ENCODE assay signal across 1 cellular context in the genomic region with DNA sequence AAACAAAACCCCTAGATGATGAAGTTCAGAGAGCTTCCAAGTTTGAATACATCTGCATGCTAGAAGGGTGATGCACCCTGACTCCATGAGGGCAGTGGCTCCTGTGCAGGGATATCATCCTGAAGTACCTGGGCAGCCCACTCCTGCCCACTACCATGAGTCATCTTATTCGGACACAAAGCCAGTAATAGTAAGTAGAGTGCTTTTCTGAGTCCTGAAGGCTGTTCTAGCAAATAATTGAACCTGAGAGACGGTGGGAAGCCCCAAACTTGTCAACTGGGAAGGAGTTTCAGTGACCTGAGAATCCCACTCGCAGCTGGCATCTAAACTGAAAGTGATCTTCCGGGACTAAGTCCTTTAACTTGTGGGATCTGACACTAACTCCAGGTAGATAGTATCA.
A peak's percentile ranks its signal among the peaks of the same experiment; 100 is the strongest.
TF ChIP-seq lines count a peak whose summit lies in the region.

No MANE protein-coding gene starts in this region.

TF ChIP-seq in HepG2, 621 proteins besides CTCF, POLR2A, EP300 and RAD21 (continued from another document and continues in another):
- TF ChIP-seq, protein P1, sequence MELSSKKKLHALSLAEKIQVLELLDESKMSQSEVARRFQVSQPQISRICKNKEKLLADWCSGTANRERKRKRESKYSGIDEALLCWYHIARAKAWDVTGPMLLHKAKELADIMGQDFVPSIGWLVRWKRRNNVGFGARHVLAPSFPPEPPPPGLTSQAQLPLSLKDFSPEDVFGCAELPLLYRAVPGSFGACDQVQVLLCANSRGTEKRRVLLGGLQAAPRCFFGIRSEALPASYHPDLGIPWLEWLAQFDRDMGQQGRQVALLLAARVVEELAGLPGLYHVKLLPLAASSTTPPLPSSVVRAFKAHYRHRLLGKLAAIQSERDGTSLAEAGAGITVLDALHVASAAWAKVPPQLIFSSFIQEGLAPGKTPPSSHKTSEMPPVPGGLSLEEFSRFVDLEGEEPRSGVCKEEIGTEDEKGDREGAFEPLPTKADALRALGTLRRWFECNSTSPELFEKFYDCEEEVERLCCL (CRISPR knock-in tag; IDR thresholded peaks at IDR 0.05; ENCODE audit: borderline replicate concordance), result no peak
- TF ChIP-seq ZBTB1 (CRISPR knock-in tag; IDR thresholded peaks at IDR 0.05; ENCODE audit: borderline replicate concordance), result no peak
- TF ChIP-seq ZSCAN22 (CRISPR knock-in tag; IDR thresholded peaks at IDR 0.05), result no peak
- TF ChIP-seq, protein P2, sequence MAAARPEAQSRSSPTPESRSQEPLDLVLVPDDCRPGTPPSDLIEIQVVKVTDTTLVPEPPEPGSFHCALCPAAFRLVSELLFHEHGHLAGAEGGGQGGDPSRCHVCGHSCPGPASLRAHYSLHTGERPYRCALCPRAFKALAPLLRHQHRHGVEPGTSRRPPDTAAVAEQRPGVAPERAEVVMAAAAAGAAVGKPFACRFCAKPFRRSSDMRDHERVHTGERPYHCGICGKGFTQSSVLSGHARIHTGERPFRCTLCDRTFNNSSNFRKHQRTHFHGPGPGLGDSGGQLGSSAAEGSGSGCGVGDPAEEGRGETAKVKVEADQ (CRISPR knock-in tag; IDR thresholded peaks at IDR 0.05; ENCODE audit: borderline replicate concordance), result no peak
- TF ChIP-seq SIN3A (IDR thresholded peaks at IDR 0.05; ENCODE audit: borderline replicate concordance, low read depth, low read length), result 0 out of 2 replicates have a peak, but pooled peaks have one; percentile 20
- TF ChIP-seq, protein P3, sequence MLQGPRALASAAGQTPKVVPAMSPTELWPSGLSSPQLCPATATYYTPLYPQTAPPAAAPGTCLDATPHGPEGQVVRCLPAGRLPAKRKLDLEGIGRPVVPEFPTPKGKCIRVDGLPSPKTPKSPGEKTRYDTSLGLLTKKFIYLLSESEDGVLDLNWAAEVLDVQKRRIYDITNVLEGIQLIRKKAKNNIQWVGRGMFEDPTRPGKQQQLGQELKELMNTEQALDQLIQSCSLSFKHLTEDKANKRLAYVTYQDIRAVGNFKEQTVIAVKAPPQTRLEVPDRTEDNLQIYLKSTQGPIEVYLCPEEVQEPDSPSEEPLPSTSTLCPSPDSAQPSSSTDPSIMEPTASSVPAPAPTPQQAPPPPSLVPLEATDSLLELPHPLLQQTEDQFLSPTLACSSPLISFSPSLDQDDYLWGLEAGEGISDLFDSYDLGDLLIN (CRISPR knock-in tag; IDR thresholded peaks at IDR 0.05; ENCODE audit: borderline replicate concordance), result no peak
- no peak for TF ChIP-seq NFKBIZ (CRISPR knock-in tag; IDR thresholded peaks at IDR 0.05)
- TF ChIP-seq ZNF547 (CRISPR knock-in tag; IDR thresholded peaks at IDR 0.05), result 0 out of 2 replicates have a peak, but pooled peaks have one; percentile 12
- TF ChIP-seq EED (CRISPR knock-in tag; IDR thresholded peaks at IDR 0.05), result no peak
- TF ChIP-seq EHMT2 (IDR thresholded peaks at IDR 0.05; ENCODE audit: borderline replicate concordance, low read depth, low read length), result 0 out of 2 replicates have a peak, but pooled peaks have one; percentile 15
- TF ChIP-seq, protein P4, sequence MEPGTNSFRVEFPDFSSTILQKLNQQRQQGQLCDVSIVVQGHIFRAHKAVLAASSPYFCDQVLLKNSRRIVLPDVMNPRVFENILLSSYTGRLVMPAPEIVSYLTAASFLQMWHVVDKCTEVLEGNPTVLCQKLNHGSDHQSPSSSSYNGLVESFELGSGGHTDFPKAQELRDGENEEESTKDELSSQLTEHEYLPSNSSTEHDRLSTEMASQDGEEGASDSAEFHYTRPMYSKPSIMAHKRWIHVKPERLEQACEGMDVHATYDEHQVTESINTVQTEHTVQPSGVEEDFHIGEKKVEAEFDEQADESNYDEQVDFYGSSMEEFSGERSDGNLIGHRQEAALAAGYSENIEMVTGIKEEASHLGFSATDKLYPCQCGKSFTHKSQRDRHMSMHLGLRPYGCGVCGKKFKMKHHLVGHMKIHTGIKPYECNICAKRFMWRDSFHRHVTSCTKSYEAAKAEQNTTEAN (CRISPR knock-in tag; conservative IDR thresholded peaks at IDR 0.05), result no peak
- TF ChIP-seq, protein P5, sequence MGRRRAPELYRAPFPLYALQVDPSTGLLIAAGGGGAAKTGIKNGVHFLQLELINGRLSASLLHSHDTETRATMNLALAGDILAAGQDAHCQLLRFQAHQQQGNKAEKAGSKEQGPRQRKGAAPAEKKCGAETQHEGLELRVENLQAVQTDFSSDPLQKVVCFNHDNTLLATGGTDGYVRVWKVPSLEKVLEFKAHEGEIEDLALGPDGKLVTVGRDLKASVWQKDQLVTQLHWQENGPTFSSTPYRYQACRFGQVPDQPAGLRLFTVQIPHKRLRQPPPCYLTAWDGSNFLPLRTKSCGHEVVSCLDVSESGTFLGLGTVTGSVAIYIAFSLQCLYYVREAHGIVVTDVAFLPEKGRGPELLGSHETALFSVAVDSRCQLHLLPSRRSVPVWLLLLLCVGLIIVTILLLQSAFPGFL (CRISPR knock-in tag; IDR thresholded peaks at IDR 0.05), result no peak
- TF ChIP-seq, protein P6, sequence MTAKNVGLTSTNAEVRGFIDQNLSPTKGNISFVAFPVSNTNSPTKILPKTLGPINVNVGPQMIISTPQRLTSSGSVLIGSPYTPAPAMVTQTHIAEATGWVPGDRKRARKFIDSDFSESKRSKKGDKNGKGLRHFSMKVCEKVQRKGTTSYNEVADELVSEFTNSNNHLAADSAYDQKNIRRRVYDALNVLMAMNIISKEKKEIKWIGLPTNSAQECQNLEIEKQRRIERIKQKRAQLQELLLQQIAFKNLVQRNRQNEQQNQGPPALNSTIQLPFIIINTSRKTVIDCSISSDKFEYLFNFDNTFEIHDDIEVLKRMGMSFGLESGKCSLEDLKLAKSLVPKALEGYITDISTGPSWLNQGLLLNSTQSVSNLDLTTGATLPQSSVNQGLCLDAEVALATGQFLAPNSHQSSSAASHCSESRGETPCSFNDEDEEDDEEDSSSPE (CRISPR knock-in tag; IDR thresholded peaks at IDR 0.05), result no peak
- TF ChIP-seq ZNF75D (CRISPR knock-in tag; IDR thresholded peaks at IDR 0.05; ENCODE audit: borderline replicate concordance), result no peak
- TF ChIP-seq SOX5 (CRISPR knock-in tag; IDR thresholded peaks at IDR 0.05; ENCODE audit: borderline replicate concordance), result no peak
- TF ChIP-seq, protein P7, sequence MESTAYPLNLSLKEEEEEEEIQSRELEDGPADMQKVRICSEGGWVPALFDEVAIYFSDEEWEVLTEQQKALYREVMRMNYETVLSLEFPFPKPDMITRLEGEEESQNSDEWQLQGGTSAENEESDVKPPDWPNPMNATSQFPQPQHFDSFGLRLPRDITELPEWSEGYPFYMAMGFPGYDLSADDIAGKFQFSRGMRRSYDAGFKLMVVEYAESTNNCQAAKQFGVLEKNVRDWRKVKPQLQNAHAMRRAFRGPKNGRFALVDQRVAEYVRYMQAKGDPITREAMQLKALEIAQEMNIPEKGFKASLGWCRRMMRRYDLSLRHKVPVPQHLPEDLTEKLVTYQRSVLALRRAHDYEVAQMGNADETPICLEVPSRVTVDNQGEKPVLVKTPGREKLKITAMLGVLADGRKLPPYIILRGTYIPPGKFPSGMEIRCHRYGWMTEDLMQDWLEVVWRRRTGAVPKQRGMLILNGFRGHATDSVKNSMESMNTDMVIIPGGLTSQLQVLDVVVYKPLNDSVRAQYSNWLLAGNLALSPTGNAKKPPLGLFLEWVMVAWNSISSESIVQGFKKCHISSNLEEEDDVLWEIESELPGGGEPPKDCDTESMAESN (CRISPR knock-in tag; conservative IDR thresholded peaks at IDR 0.05), result 0 out of 2 replicates have a peak, but pooled peaks have one; percentile 6
- TF ChIP-seq IRF2 (CRISPR knock-in tag; IDR thresholded peaks at IDR 0.05), result no peak
- TF ChIP-seq ZMYM3 (CRISPR knock-in tag; IDR thresholded peaks at IDR 0.05), result no peak
- peak; percentile 68 for TF ChIP-seq POLR2G (IDR thresholded peaks at IDR 0.05; ENCODE audit: low read depth, low read length)
- no peak for TF ChIP-seq CENPT (CRISPR knock-in tag; IDR thresholded peaks at IDR 0.05; ENCODE audit: low read depth)
- peak; percentile 70 for TF ChIP-seq RBFOX2 (IDR thresholded peaks at IDR 0.05; ENCODE audit: low read depth, low read length)
- TF ChIP-seq ATF7 (IDR thresholded peaks at IDR 0.05), result no peak
- TF ChIP-seq ATF7 (CRISPR knock-in tag; IDR thresholded peaks at IDR 0.05), result no peak
- TF ChIP-seq AHR (CRISPR knock-in tag; IDR thresholded peaks at IDR 0.05), result no peak
- TF ChIP-seq CBX5 (CRISPR knock-in tag; IDR thresholded peaks at IDR 0.05; ENCODE audit: borderline replicate concordance), result no peak
- TF ChIP-seq, protein P8, sequence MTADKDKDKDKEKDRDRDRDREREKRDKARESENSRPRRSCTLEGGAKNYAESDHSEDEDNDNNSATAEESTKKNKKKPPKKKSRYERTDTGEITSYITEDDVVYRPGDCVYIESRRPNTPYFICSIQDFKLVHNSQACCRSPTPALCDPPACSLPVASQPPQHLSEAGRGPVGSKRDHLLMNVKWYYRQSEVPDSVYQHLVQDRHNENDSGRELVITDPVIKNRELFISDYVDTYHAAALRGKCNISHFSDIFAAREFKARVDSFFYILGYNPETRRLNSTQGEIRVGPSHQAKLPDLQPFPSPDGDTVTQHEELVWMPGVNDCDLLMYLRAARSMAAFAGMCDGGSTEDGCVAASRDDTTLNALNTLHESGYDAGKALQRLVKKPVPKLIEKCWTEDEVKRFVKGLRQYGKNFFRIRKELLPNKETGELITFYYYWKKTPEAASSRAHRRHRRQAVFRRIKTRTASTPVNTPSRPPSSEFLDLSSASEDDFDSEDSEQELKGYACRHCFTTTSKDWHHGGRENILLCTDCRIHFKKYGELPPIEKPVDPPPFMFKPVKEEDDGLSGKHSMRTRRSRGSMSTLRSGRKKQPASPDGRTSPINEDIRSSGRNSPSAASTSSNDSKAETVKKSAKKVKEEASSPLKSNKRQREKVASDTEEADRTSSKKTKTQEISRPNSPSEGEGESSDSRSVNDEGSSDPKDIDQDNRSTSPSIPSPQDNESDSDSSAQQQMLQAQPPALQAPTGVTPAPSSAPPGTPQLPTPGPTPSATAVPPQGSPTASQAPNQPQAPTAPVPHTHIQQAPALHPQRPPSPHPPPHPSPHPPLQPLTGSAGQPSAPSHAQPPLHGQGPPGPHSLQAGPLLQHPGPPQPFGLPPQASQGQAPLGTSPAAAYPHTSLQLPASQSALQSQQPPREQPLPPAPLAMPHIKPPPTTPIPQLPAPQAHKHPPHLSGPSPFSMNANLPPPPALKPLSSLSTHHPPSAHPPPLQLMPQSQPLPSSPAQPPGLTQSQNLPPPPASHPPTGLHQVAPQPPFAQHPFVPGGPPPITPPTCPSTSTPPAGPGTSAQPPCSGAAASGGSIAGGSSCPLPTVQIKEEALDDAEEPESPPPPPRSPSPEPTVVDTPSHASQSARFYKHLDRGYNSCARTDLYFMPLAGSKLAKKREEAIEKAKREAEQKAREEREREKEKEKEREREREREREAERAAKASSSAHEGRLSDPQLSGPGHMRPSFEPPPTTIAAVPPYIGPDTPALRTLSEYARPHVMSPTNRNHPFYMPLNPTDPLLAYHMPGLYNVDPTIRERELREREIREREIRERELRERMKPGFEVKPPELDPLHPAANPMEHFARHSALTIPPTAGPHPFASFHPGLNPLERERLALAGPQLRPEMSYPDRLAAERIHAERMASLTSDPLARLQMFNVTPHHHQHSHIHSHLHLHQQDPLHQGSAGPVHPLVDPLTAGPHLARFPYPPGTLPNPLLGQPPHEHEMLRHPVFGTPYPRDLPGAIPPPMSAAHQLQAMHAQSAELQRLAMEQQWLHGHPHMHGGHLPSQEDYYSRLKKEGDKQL (CRISPR knock-in tag; IDR thresholded peaks at IDR 0.05; ENCODE audit: low read depth), result no peak
- TF ChIP-seq ZSCAN30 (CRISPR knock-in tag; IDR thresholded peaks at IDR 0.05), result no peak
- TF ChIP-seq MAZ (IDR thresholded peaks at IDR 0.05; ENCODE audit: borderline replicate concordance, low read depth, low read length), result no peak
- TF ChIP-seq MAZ (CRISPR knock-in tag; IDR thresholded peaks at IDR 0.05; ENCODE audit: low read depth), result 0 out of 2 replicates have a peak, but pooled peaks have one; percentile 2
- TF ChIP-seq SIX4 (CRISPR knock-in tag; IDR thresholded peaks at IDR 0.05), result no peak
- TF ChIP-seq KMT2B (CRISPR knock-in tag; IDR thresholded peaks at IDR 0.05), result peak; percentile 20; the same call in 1 of the 2 replicates
- TF ChIP-seq, protein P9, sequence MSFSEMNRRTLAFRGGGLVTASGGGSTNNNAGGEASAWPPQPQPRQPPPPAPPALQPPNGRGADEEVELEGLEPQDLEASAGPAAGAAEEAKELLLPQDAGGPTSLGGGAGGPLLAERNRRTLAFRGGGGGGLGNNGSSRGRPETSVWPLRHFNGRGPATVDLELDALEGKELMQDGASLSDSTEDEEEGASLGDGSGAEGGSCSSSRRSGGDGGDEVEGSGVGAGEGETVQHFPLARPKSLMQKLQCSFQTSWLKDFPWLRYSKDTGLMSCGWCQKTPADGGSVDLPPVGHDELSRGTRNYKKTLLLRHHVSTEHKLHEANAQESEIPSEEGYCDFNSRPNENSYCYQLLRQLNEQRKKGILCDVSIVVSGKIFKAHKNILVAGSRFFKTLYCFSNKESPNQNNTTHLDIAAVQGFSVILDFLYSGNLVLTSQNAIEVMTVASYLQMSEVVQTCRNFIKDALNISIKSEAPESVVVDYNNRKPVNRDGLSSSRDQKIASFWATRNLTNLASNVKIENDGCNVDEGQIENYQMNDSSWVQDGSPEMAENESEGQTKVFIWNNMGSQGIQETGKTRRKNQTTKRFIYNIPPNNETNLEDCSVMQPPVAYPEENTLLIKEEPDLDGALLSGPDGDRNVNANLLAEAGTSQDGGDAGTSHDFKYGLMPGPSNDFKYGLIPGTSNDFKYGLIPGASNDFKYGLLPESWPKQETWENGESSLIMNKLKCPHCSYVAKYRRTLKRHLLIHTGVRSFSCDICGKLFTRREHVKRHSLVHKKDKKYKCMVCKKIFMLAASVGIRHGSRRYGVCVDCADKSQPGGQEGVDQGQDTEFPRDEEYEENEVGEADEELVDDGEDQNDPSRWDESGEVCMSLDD (CRISPR knock-in tag; IDR thresholded peaks at IDR 0.05; ENCODE audit: borderline replicate concordance), result no peak; the same call in 1 of the 2 replicates
- TF ChIP-seq, protein P10, sequence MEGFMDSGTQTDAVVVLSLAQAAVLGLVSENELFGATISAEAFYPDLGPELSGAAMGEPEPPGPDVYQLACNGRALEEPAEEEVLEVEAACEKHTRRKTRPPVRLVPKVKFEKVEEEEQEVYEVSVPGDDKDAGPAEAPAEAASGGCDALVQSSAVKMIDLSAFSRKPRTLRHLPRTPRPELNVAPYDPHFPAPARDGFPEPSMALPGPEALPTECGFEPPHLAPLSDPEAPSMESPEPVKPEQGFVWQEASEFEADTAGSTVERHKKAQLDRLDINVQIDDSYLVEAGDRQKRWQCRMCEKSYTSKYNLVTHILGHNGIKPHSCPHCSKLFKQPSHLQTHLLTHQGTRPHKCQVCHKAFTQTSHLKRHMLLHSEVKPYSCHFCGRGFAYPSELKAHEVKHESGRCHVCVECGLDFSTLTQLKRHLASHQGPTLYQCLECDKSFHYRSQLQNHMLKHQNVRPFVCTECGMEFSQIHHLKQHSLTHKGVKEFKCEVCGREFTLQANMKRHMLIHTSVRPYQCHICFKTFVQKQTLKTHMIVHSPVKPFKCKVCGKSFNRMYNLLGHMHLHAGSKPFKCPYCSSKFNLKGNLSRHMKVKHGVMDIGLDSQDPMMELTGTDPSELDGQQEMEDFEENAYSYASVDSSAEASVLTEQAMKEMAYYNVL (CRISPR knock-in tag; IDR thresholded peaks at IDR 0.05; ENCODE audit: borderline replicate concordance), result 0 out of 2 replicates have a peak, but pooled peaks have one; percentile 22
- TF ChIP-seq, protein P11, sequence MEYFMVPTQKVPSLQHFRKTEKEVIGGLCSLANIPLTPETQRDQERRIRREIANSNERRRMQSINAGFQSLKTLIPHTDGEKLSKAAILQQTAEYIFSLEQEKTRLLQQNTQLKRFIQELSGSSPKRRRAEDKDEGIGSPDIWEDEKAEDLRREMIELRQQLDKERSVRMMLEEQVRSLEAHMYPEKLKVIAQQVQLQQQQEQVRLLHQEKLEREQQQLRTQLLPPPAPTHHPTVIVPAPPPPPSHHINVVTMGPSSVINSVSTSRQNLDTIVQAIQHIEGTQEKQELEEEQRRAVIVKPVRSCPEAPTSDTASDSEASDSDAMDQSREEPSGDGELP (IDR thresholded peaks at IDR 0.05; ENCODE audit: borderline replicate concordance, low read depth), result 0 out of 2 replicates have a peak, but pooled peaks have one; percentile 47
